In the genomic region with DNA sequence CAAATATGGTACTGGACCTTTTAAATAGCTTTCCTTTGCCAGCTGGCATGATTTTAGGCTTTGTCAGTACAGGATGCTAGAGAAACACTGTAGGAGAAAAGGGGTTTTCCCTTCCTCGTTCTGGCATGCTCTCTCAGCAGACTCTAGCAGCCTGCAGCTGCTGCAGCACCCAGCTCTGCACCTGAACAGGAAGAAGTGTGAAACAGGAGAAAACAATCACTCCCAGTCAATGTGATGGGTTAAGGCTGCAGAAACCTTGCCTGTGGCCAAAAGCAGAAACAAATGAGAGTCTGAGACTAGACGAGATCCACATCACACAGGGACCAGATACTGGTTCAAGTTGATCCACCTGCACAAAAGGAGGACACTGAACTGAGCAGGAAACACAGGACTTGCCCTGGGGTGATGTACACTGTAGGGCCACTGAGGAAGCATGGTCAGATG, we compare ENCODE assay signal across 9 cellular contexts. TPM values are rescaled to one million over a fixed set of nuclear protein-coding genes. Genes with fewer than 3 reads are reported as not detected.
DNase-seq lines count a peak whose midpoint lies in the region; ATAC-seq and TF ChIP-seq lines count a peak whose summit lies in the region.
"Had no signal": no experiment of that assay in that cellular context is flagged by ENCODE, and none has a peak within 500 bp of the region (broad histone marks: within the 10 kb centered on the region; RNA-seq: fewer than 3 reads in every experiment).

No MANE protein-coding gene starts in this region.

- H3K23ac ChIP-seq in mesendoderm (ENCODE audit: low read length): no peak overlapping the region

- H3K27ac ChIP-seq in mesendoderm (ENCODE audit: low read depth, low read length) (no peak overlapping the region), ascending aorta (no peak overlapping the region)

- H3K4me3 ChIP-seq in mesendoderm (ENCODE audit: low read length) (no peak overlapping the region), ascending aorta (no peak overlapping the region)
- H3K4me3 ChIP-seq: skin epidermis had no signal

- H2BK15ac ChIP-seq in mesendoderm (replicated peaks; ENCODE audit: low read depth): no peak overlapping the region

- H2AK5ac ChIP-seq in mesendoderm (ENCODE audit: low read length): no peak overlapping the region

- peak overlapping the region; percentile 2 for H3K56ac ChIP-seq in mesendoderm (ENCODE audit: low read length)

- H3K9ac ChIP-seq in mesendoderm (ENCODE audit: low read length): no peak overlapping the region

- no peak overlapping the region for H3K27ac Mint-ChIP-seq in activated T-helper 2 cell treated with anti-CD3 and anti-CD28 coated beads, Interferon-gamma antibody, Interleukin-2, Interleukin-4, amounts not matched to agents 10 μg/mL and 5 μg/mL and 100 μg/mL, durations not matched to agents 14 hours and 24 hours and 36 hours

- H3K4me1 ChIP-seq in mesendoderm (ENCODE audit: control insufficient read depth, low read depth, low read length) (no peaks in the 10 kb centered on the region), ascending aorta (no peaks in the 10 kb centered on the region)

- no peaks in the 10 kb centered on the region for H3K36me3 Mint-ChIP-seq in activated T-helper 2 cell treated with anti-CD3 and anti-CD28 coated beads, Interferon-gamma antibody, Interleukin-2, Interleukin-4, amounts not matched to agents 10 μg/mL and 5 μg/mL and 100 μg/mL, durations not matched to agents 14 hours and 24 hours and 36 hours (ENCODE audit: low read depth)

- no peak overlapping the region for H4K5ac ChIP-seq in mesendoderm (ENCODE audit: low read length)

- no peak overlapping the region for H4K8ac ChIP-seq in mesendoderm (ENCODE audit: low read depth, low read length)

- no peaks in the 10 kb centered on the region for H3K9me3 Mint-ChIP-seq in activated T-helper 2 cell treated with anti-CD3 and anti-CD28 coated beads, Interferon-gamma antibody, Interleukin-2, Interleukin-4, amounts not matched to agents 10 μg/mL and 5 μg/mL and 100 μg/mL, durations not matched to agents 14 hours and 24 hours and 36 hours

- intact Hi-C loops in activated T-helper 2 cell treated with anti-CD3 and anti-CD28 coated beads, Interferon-gamma antibody, Interleukin-2, Interleukin-4, amounts not matched to agents 10 μg/mL and 5 μg/mL and 100 μg/mL, durations not matched to agents 14 hours and 24 hours and 36 hours (cut with micrococcal nuclease): no loop called here
- intact Hi-C loops in ascending aorta (cut with DNase I): no loop called here

- no peaks in the 10 kb centered on the region for H3K79me2 ChIP-seq in mesendoderm (ENCODE audit: control insufficient read depth, insufficient read depth, low read length)

- TF ChIP-seq CTCF in ascending aorta (IDR thresholded peaks at IDR 0.05): no peak

- no peaks in the 10 kb centered on the region for H3K9me3 ChIP-seq in ascending aorta

- H2BK120ac ChIP-seq in mesendoderm (ENCODE audit: low read depth, low read length): no peak overlapping the region

- peaks cover 16% of the 10 kb centered on the region for H3K4me1 Mint-ChIP-seq in activated T-helper 2 cell treated with anti-CD3 and anti-CD28 coated beads, Interferon-gamma antibody, Interleukin-2, Interleukin-4, amounts not matched to agents 10 μg/mL and 5 μg/mL and 100 μg/mL, durations not matched to agents 14 hours and 24 hours and 36 hours (ENCODE audit: low read depth)

- no peak overlapping the region for H3K4me3 Mint-ChIP-seq in activated T-helper 2 cell treated with anti-CD3 and anti-CD28 coated beads, Interferon-gamma antibody, Interleukin-2, Interleukin-4, amounts not matched to agents 10 μg/mL and 5 μg/mL and 100 μg/mL, durations not matched to agents 14 hours and 24 hours and 36 hours (ENCODE audit: low read depth)

- no peaks in the 10 kb centered on the region for H3K36me3 ChIP-seq in mesendoderm (ENCODE audit: control insufficient read depth, insufficient read depth, low read length)
- no peaks in the 10 kb centered on the region for H3K36me3 ChIP-seq in ascending aorta

- no peak overlapping the region for H3K4me2 ChIP-seq in mesendoderm (ENCODE audit: low read length)

- no peak overlapping the region for H3K4ac ChIP-seq in mesendoderm (ENCODE audit: low read depth, low read length)

- ATAC-seq in GM18519 (IDR thresholded peaks at IDR 0.05; ENCODE audit: low FRiP score, unreplicated experiment) (peak; percentile 77), HG02571 (IDR thresholded peaks at IDR 0.05; ENCODE audit: unreplicated experiment) (peak; percentile 95)

- DNase-seq in NCI-H2081 treated with DMSO at 0.1 percent for 48 hours (lab: John Stamatoyannopoulos, UW) (peak; percentile 45), mesendoderm (peak; percentile 9), C1 segment of cervical spinal cord (lab: John Stamatoyannopoulos, UW) (no peak), COLO829 (ENCODE audit: low spot score) (no peak), ascending aorta (ENCODE audit: low spot score in 2 of 2) (no peak)
- DNase-seq in activated T-helper 2 cell treated with anti-CD3 and anti-CD28 coated beads, Interferon-gamma antibody, Interleukin-2, Interleukin-4, amounts not matched to agents 10 μg/mL and 5 μg/mL and 100 μg/mL, durations not matched to agents 14 hours and 24 hours and 36 hours (ENCODE audit: low spot score): peak; percentile 18

- H3K79me1 ChIP-seq in mesendoderm (ENCODE audit: low read length): no peaks in the 10 kb centered on the region

- H3K27me3 ChIP-seq in mesendoderm (ENCODE audit: insufficient read depth, low read length, poor library complexity) (no peaks in the 10 kb centered on the region), ascending aorta (no peaks in the 10 kb centered on the region)

- WGBS in mesendoderm (ENCODE audit: extremely low coverage, insufficient coverage, low lambda C conversion rate): no CpG with 5 or more reads among the region's 2 CpGs

- H3K18ac ChIP-seq in mesendoderm (ENCODE audit: low read length): no peak overlapping the region

- no peak overlapping the region for H2BK5ac ChIP-seq in mesendoderm (ENCODE audit: low read length)

- peaks cover 5% of the 10 kb centered on the region for H3K27me3 Mint-ChIP-seq in activated T-helper 2 cell treated with anti-CD3 and anti-CD28 coated beads, Interferon-gamma antibody, Interleukin-2, Interleukin-4, amounts not matched to agents 10 μg/mL and 5 μg/mL and 100 μg/mL, durations not matched to agents 14 hours and 24 hours and 36 hours (ENCODE audit: low read depth)

RNA-seq across cellular contexts. Expression of gene OVGP1, which starts 21.2 kb away (rescaled TPM):
- total RNA-seq in activated T-helper 2 cell treated with anti-CD3 and anti-CD28 coated beads, Interferon-gamma antibody, Interleukin-2, Interleukin-4, amounts not matched to agents 10 μg/mL and 5 μg/mL and 100 μg/mL, durations not matched to agents 14 hours and 24 hours and 36 hours: 0.57 and 0.85 TPM in 2 replicates
- polyA plus RNA-seq in mesendoderm (2013, experiment 1 of 2): 0.34 TPM
- polyA plus RNA-seq in mesendoderm (2013, experiment 2 of 2): 0.22 TPM
- 1.6 TPM for total RNA-seq in ascending aorta

RNA-seq across cellular contexts. Expression of gene WDR77, which starts 42.7 kb away (rescaled TPM):
- total RNA-seq in activated T-helper 2 cell treated with anti-CD3 and anti-CD28 coated beads, Interferon-gamma antibody, Interleukin-2, Interleukin-4, amounts not matched to agents 10 μg/mL and 5 μg/mL and 100 μg/mL, durations not matched to agents 14 hours and 24 hours and 36 hours: 46.5 and 52.6 TPM in 2 replicates
- 64.9 TPM for polyA plus RNA-seq in mesendoderm (2013, experiment 1 of 2)
- 63.7 TPM for polyA plus RNA-seq in mesendoderm (2013, experiment 2 of 2)
- 31.2 TPM for total RNA-seq in ascending aorta

RNA-seq across cellular contexts. Expression of gene ATP5PB, which starts 42.9 kb away (rescaled TPM):
- total RNA-seq in activated T-helper 2 cell treated with anti-CD3 and anti-CD28 coated beads, Interferon-gamma antibody, Interleukin-2, Interleukin-4, amounts not matched to agents 10 μg/mL and 5 μg/mL and 100 μg/mL, durations not matched to agents 14 hours and 24 hours and 36 hours: 294 and 308 TPM in 2 replicates
- 325 TPM for polyA plus RNA-seq in mesendoderm (2013, experiment 1 of 2)
- polyA plus RNA-seq in mesendoderm (2013, experiment 2 of 2): 325 TPM
- 24.7 TPM for total RNA-seq in ascending aorta

Comparison
In these comparisons a context has a peak if more than half of its experiments do, and no peak if none do; other contexts are left out.
1. DNase-seq: peak in NCI-H2081 treated with DMSO at 0.1 percent for 48 hours (single experiment), activated T-helper 2 cell treated with anti-CD3 and anti-CD28 coated beads, Interferon-gamma antibody, Interleukin-2, Interleukin-4, amounts not matched to agents 10 μg/mL and 5 μg/mL and 100 μg/mL, durations not matched to agents 14 hours and 24 hours and 36 hours (single experiment) and mesendoderm (single experiment); none in C1 segment of cervical spinal cord (0 of 14), COLO829 (single experiment) and ascending aorta (0 of 2).
2. RNA of gene ATP5PB, which starts 42.9 kb away (total RNA-seq): 294 to 308 TPM in activated T-helper 2 cell treated with anti-CD3 and anti-CD28 coated beads, Interferon-gamma antibody, Interleukin-2, Interleukin-4, amounts not matched to agents 10 μg/mL and 5 μg/mL and 100 μg/mL, durations not matched to agents 14 hours and 24 hours and 36 hours; 24.7 TPM in ascending aorta (single experiment); every median in the first group is over 10 times any median in the second.